Comparison of ENCODE assay signal across 29 cellular contexts in the genomic region with DNA sequence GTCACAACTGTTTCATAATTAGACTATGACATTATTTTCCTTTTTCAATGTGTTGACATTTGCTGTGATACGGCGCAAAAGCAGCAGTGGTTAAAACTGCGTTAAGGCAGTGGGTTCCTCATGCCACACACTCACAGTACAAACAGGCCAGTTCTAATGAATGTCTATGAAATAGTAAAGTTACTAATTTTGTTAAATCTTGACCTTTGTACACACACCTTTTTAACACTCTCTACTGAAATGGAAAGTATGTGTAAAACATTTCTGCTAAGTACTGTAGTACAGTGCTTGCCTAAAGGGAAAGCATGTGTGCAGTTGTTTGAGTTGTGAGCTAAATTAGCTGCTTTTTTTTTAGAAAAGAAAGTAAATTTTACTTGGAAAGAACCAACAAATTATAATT.
"Had no signal": no experiment of that assay in that cellular context is flagged by ENCODE, and none has a peak within 500 bp of the region (broad histone marks: within the 10 kb centered on the region; RNA-seq: fewer than 3 reads in every experiment).

No MANE protein-coding gene starts in this region.

- H3K4me1 Mint-ChIP-seq: activated naive CD4-positive, alpha-beta T cell treated with anti-CD3 and anti-CD28 coated beads, Interleukin-2, amount 50 U/mL, for 24 hours had no signal

- DNase-seq: activated B cell treated with CpG ODN at 0.5 μM for 24 hours; activated CD4-positive, alpha-beta T cell treated with anti-CD3 and anti-CD28 coated beads for 48 hours; activated CD4-positive, alpha-beta T cell treated with anti-CD3 and anti-CD28 coated beads, Interleukin-2, amount 50 U/mL, for 1 hour; activated CD4-positive, alpha-beta T cell treated with anti-CD3 and anti-CD28 coated beads, Interleukin-2, amount 50 U/mL, for 48 hours; activated CD8-positive, alpha-beta memory T cell treated with anti-CD3 and anti-CD28 coated beads, Interleukin-2, amount 50 U/mL, for 48 hours; activated effector memory CD4-positive, alpha-beta T cell treated with anti-CD3 and anti-CD28 coated beads, Interleukin-2, amount 50 U/mL, for 16 hours; activated naive CD4-positive, alpha-beta T cell treated with anti-CD3 and anti-CD28 coated beads for 36 hours; activated naive CD8-positive, alpha-beta T cell treated with anti-CD3 and anti-CD28 coated beads, Interleukin-2, amount 10 ng/mL, durations not matched to agents 7 days and 5 days; activated T-cell treated with anti-CD3 and anti-CD28 coated beads for 4 hours; activated T-cell treated with anti-CD3 and anti-CD28 coated beads, Interleukin-2, amount 50 U/mL, for 48 hours; amniotic stem cell; aorta; body of pancreas; central memory CD4-positive, alpha-beta T cell; cerebellar nuclear complex; colonic mucosa; effector CD8-positive, alpha-beta T cell; esophagus squamous epithelium; foreskin melanocyte; T-helper 1 cell; T-helper 17 cell; T1000; WERI-Rb-1 had no signal

- H3K36me3 Mint-ChIP-seq: activated naive CD4-positive, alpha-beta T cell treated with anti-CD3 and anti-CD28 coated beads, Interleukin-2, amount 50 U/mL, for 24 hours had no signal

- ATAC-seq: activated CD4-positive, CD25-positive, alpha-beta regulatory T cell treated with anti-CD3 and anti-CD28 coated beads, Interleukin-2, amount 50 U/mL, for 24 hours; body of pancreas; gastroesophageal sphincter; T-helper 17 cell had no signal

- H3K9me3 Mint-ChIP-seq: activated B cell treated with CpG ODN at 0.5 μM for 24 hours; activated naive CD4-positive, alpha-beta T cell treated with anti-CD3 and anti-CD28 coated beads for 36 hours; activated naive CD4-positive, alpha-beta T cell treated with anti-CD3 and anti-CD28 coated beads, Interleukin-2, amount 50 U/mL, for 24 hours; activated naive CD8-positive, alpha-beta T cell treated with anti-CD3 and anti-CD28 coated beads, Interleukin-2, amount 10 ng/mL, durations not matched to agents 7 days and 5 days; activated T-helper 1 cell treated with anti-CD3 and anti-CD28 coated beads, Interleukin-12 subunit alpha, Interleukin-12 subunit beta, Interleukin-2, Interleukin-4 antibody, amounts not matched to agents 30 ng/mL and 10 ng/mL and 1 ng/mL, durations not matched to agents 14 hours and 24 hours and 36 hours; activated T-helper 2 cell treated with anti-CD3 and anti-CD28 coated beads, Interferon-gamma antibody, Interleukin-2, Interleukin-4, amounts not matched to agents 10 μg/mL and 5 μg/mL and 100 μg/mL, durations not matched to agents 14 hours and 24 hours and 36 hours; T-helper 2 cell treated with Interferon-gamma antibody and Interleukin-4, amounts not matched to agents 5 μg/mL and 100 μg/mL, for 36 hours had no signal

- H3K27me3 Mint-ChIP-seq: activated B cell treated with CpG ODN at 0.5 μM for 24 hours; activated naive CD4-positive, alpha-beta T cell treated with anti-CD3 and anti-CD28 coated beads, Interleukin-2, amount 50 U/mL, for 24 hours; activated naive CD8-positive, alpha-beta T cell treated with anti-CD3 and anti-CD28 coated beads, Interleukin-2, amount 10 ng/mL, durations not matched to agents 7 days and 5 days; T-helper 17 cell had no signal

- H3K27ac Mint-ChIP-seq: activated B cell treated with CpG ODN at 0.5 μM for 24 hours; activated naive CD4-positive, alpha-beta T cell treated with anti-CD3 and anti-CD28 coated beads, Interleukin-2, amount 50 U/mL, for 24 hours; activated naive CD8-positive, alpha-beta T cell treated with anti-CD3 and anti-CD28 coated beads, Interleukin-2, amount 10 ng/mL, durations not matched to agents 7 days and 5 days; activated T-helper 1 cell treated with anti-CD3 and anti-CD28 coated beads, Interleukin-12 subunit alpha, Interleukin-12 subunit beta, Interleukin-2, Interleukin-4 antibody, amounts not matched to agents 30 ng/mL and 10 ng/mL and 1 ng/mL, durations not matched to agents 14 hours and 24 hours and 36 hours; activated T-helper 2 cell treated with anti-CD3 and anti-CD28 coated beads, Interferon-gamma antibody, Interleukin-2, Interleukin-4, amounts not matched to agents 10 μg/mL and 5 μg/mL and 100 μg/mL, durations not matched to agents 14 hours and 24 hours and 36 hours; T-helper 17 cell; T-helper 2 cell treated with Interferon-gamma antibody and Interleukin-4, amounts not matched to agents 5 μg/mL and 100 μg/mL, for 36 hours had no signal

- H3K4me3 Mint-ChIP-seq: activated B cell treated with CpG ODN at 0.5 μM for 24 hours; activated naive CD4-positive, alpha-beta T cell treated with anti-CD3 and anti-CD28 coated beads for 36 hours; activated naive CD4-positive, alpha-beta T cell treated with anti-CD3 and anti-CD28 coated beads, Interleukin-2, amount 50 U/mL, for 24 hours; activated naive CD8-positive, alpha-beta T cell treated with anti-CD3 and anti-CD28 coated beads, Interleukin-2, amount 10 ng/mL, durations not matched to agents 7 days and 5 days; activated T-helper 1 cell treated with anti-CD3 and anti-CD28 coated beads, Interleukin-12 subunit alpha, Interleukin-12 subunit beta, Interleukin-2, Interleukin-4 antibody, amounts not matched to agents 30 ng/mL and 10 ng/mL and 1 ng/mL, durations not matched to agents 14 hours and 24 hours and 36 hours; T-helper 17 cell; T-helper 2 cell treated with Interferon-gamma antibody and Interleukin-4, amounts not matched to agents 5 μg/mL and 100 μg/mL, for 36 hours had no signal
